Comparison of ENCODE assay signal across 23 cellular contexts in the genomic region with DNA sequence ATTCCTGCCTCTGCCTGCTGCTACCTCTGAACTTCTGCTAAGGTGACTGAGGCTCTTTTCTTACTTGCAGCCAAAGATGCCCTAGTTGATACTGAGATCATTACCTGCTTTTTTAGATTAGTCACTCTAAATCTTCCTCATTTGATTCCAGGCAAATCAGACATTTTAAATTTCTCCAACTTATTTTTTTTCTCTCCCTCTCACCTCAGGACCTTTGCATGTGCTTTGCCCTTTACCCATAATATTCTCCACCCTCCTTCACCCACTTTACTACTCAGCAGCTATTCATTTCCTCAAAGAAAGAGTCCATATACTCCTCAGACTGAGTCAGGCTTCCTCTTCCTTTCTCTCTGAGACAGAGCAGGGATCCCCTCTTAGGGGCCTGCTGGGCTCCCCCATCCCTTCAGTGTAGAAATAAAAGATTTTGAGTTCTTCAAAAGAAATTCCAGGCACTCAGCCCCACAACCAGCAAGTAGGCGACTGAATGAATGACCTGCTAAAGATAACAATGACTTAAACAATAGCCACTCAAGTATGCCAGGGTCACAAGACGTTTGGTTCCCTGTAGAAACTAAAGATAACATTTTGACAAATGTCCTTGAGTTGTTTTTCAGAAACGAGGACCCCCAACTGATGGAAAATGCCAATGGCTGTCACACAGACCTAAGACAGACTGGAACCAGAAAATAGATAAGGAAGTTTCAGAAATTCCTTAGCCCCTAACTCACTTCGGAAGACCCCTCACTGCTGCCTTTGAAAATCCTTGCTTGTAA.
DNase-seq lines count a peak whose midpoint lies in the region; ATAC-seq and TF ChIP-seq lines count a peak whose summit lies in the region.
"Had no signal": no experiment of that assay in that cellular context is flagged by ENCODE, and none has a peak within 500 bp of the region (broad histone marks: within the 10 kb centered on the region; RNA-seq: fewer than 3 reads in every experiment).

No MANE protein-coding gene starts in this region.

- H3K9me3 Mint-ChIP-seq in WTC11 (peaks cover 19% of the 10 kb centered on the region), progenitor cell of endocrine pancreas (ENCODE audit: low read depth) (peaks cover 9% of the 10 kb centered on the region)

- no peaks in the 10 kb centered on the region for H3K9me2 ChIP-seq in PC-9 (ENCODE audit: insufficient read depth)

- intact Hi-C loops in PC-9 (cut with micrococcal nuclease; ENCODE audit: unreplicated experiment) = no loop called here

- H3K9me3 ChIP-seq in HEK293 (ENCODE audit: control insufficient read depth, insufficient read depth, low read depth, low read length) (no peaks in the 10 kb centered on the region), iPS-15b (ENCODE audit: control insufficient read depth, insufficient read depth, low read length) (no peaks in the 10 kb centered on the region), PC-9 (ENCODE audit: insufficient read depth, low read depth) (no peaks in the 10 kb centered on the region)
- H3K9me3 ChIP-seq: A549, BE2C had no signal

- no peaks in the 10 kb centered on the region for H3K27me3 ChIP-seq in iPS-15b (ENCODE audit: control insufficient read depth, insufficient read depth, low read length)
- H3K27me3 ChIP-seq in PC-9 (ENCODE audit: insufficient read depth, low read depth) = no peaks in the 10 kb centered on the region
- H3K27me3 ChIP-seq: BE2C had no signal

- H3F3A ChIP-seq in PC-9 (ENCODE audit: insufficient read depth, low read depth) = no peaks in the 10 kb centered on the region

- H3K4me3 Mint-ChIP-seq in WTC11 = peak overlapping the region; percentile 17
- no peak overlapping the region for H3K4me3 Mint-ChIP-seq in progenitor cell of endocrine pancreas (ENCODE audit: low read depth)

- H3K36me3 Mint-ChIP-seq in WTC11 (no peaks in the 10 kb centered on the region; the same call in 1 of the 2 replicates), progenitor cell of endocrine pancreas (ENCODE audit: insufficient read depth) (no peaks in the 10 kb centered on the region)

- H3K4me1 ChIP-seq in HEK293 (ENCODE audit: control insufficient read depth, insufficient read depth, low read length) (no peaks in the 10 kb centered on the region), iPS-15b (ENCODE audit: control insufficient read depth, insufficient read depth, low read length) (peaks cover 20% of the 10 kb centered on the region), PC-9 (replicated peaks; ENCODE audit: insufficient read depth) (no peaks in the 10 kb centered on the region; the same call in 1 of the 2 replicates)
- H3K4me1 ChIP-seq: A549, BE2C had no signal

- H3K4me3 ChIP-seq in HEK293 (ENCODE audit: low read depth, low read length) = no peak overlapping the region
- peak overlapping the region; percentile 23 for H3K4me3 ChIP-seq in iPS-15b (ENCODE audit: low read depth, low read length)
- H3K4me3 ChIP-seq in PC-9 = no peak overlapping the region
- H3K4me3 ChIP-seq: A549, GM12878, SK-N-MC had no signal

- H2AFZ ChIP-seq in PC-9 = no peak overlapping the region

- BruUV-seq in PC-9 (replicated peaks; lab: Mats Ljungman, UMichigan) = no TSS peak

- H3K4me1 Mint-ChIP-seq in WTC11 (peaks cover 59% of the 10 kb centered on the region), progenitor cell of endocrine pancreas (ENCODE audit: low read depth) (peaks cover 12% of the 10 kb centered on the region)

- H4K20me1 ChIP-seq in PC-9 (ENCODE audit: insufficient read depth) = no peaks in the 10 kb centered on the region

- H3K36me3 ChIP-seq in HEK293 (ENCODE audit: control insufficient read depth in 2 of 2, insufficient read depth in 1 of 2, low read length in 2 of 2) (no peaks in the 10 kb centered on the region), iPS-15b (ENCODE audit: control insufficient read depth, insufficient read depth, low read length) (no peaks in the 10 kb centered on the region), PC-9 (ENCODE audit: low read depth) (no peaks in the 10 kb centered on the region)
- H3K36me3 ChIP-seq: BE2C had no signal

- H3K4me2 ChIP-seq in PC-9 = no peak overlapping the region
- H3K4me2 ChIP-seq: A549, KMS-11 had no signal

- H3K27ac Mint-ChIP-seq in WTC11 = peak overlapping the region; percentile 95
- peak overlapping the region; percentile 72 for H3K27ac Mint-ChIP-seq in progenitor cell of endocrine pancreas

- TF ChIP-seq CTCF in HEK293 (tag by site-specific recombination; IDR thresholded peaks at IDR 0.05) = no peak
- no peak for TF ChIP-seq CTCF in WTC11 (IDR thresholded peaks at IDR 0.05)
- TF ChIP-seq CTCF in progenitor cell of endocrine pancreas (IDR thresholded peaks at IDR 0.05; ENCODE audit: unreplicated experiment) = no peak
- no peak for TF ChIP-seq CTCF in PC-9 (conservative IDR thresholded peaks at IDR 0.05)

- H3K27ac ChIP-seq in HEK293 (ENCODE audit: extremely low read depth, low read depth, low read length) = no peak overlapping the region
- H3K27ac ChIP-seq in PC-9 = no peak overlapping the region
- H3K27ac ChIP-seq: A549, KMS-11, RWPE1, SK-N-MC had no signal

- H3K9ac ChIP-seq in iPS-15b (ENCODE audit: low read depth, low read length) = peak overlapping the region; percentile 49
- H3K9ac ChIP-seq: KMS-11 had no signal

- H3K27me3 Mint-ChIP-seq in WTC11 (ENCODE audit: low read depth) (peaks cover 5% of the 10 kb centered on the region; the same call in 1 of the 2 replicates), progenitor cell of endocrine pancreas (peaks cover 8% of the 10 kb centered on the region)

- DNase-seq in WTC11 (ENCODE audit: low spot score) (no peak), progenitor cell of endocrine pancreas (ENCODE audit: low spot score, unreplicated experiment) (no peak), PC-9 (no peak), HEK293T (ENCODE audit: extremely low spot score) (no peak)
- DNase-seq: BE2C, DMS79, HCEC 1CT, NCI-H1105, NCI-H146, NCI-H2029, NCI-H2227 treated with DMSO at 0.1 percent for 48 hours, NCI-H510A treated with DMSO at 0.1 percent for 48 hours, NCI-H748 treated with DMSO at 0.1 percent for 48 hours, SHP77 treated with DMSO at 0.1 percent for 48 hours, SW 1271 had no signal

- POLR2A ChIA-PET in HEK293 (lab: Yijun Ruan, JAX) = no interaction called here
- POLR2A ChIA-PET in WTC11 (lab: Charles Lee) = no interaction called here
- POLR2A ChIA-PET in PC-9 (lab: Charles Lee; ENCODE audit: unreplicated experiment) = no interaction called here
- POLR2A ChIA-PET in HEK293T (lab: Yijun Ruan, JAX) = no interaction called here

- CTCF ChIA-PET in HEK293 (lab: Yijun Ruan, JAX) (interaction anchor here (0.6 kb wide), 1 partner anchor 701 kb away, joined by 5 read pairs; no protein-coding TSS in a partner anchor), WTC11 (lab: Charles Lee) (interaction anchor here (1.1 kb wide), 1 partner anchor 39 kb away, joined by 3 read pairs; no protein-coding TSS in a partner anchor), PC-9 (lab: Charles Lee) (no interaction called here), HEK293T (lab: Yijun Ruan, JAX) (no interaction called here)

- ATAC-seq in WTC11 = peak; percentile 13
- no peak for ATAC-seq in HG02798 (IDR thresholded peaks at IDR 0.05; ENCODE audit: poor library complexity, unreplicated experiment)
- ATAC-seq: A549, GM12878 had no signal

- H3K79me2 ChIP-seq in PC-9 (ENCODE audit: low read depth) = no peaks in the 10 kb centered on the region

TF ChIP-seq in HEK293, 187 proteins besides CTCF, POLR2A, EP300 and RAD21:
- TF ChIP-seq ZNF623 (tag by site-specific recombination; IDR thresholded peaks at IDR 0.05) = peak; percentile 66
- TF ChIP-seq ZNF529 (tag by site-specific recombination; IDR thresholded peaks at IDR 0.05; ENCODE audit: insufficient replicate concordance) = no peak
TF ChIP-seq in HEK293: peak in this region for 1.

TF ChIP-seq in HEK293T, 16 proteins besides CTCF, POLR2A, EP300 and RAD21:
- TF ChIP-seq ELF4 (IDR thresholded peaks at IDR 0.05) = no peak
- TF ChIP-seq BHLHE40 (IDR thresholded peaks at IDR 0.05; ENCODE audit: borderline replicate concordance) = no peak
- no peak for TF ChIP-seq ZNF384 (IDR thresholded peaks at IDR 0.05)
- TF ChIP-seq FOXK2 (IDR thresholded peaks at IDR 0.05) = no peak
- TF ChIP-seq SP1 (IDR thresholded peaks at IDR 0.05) = no peak
- no peak for TF ChIP-seq NFRKB (IDR thresholded peaks at IDR 0.05)
- TF ChIP-seq L3MBTL2 (conservative IDR thresholded peaks at IDR 0.05) = no peak
- no peak for TF ChIP-seq LEF1 (IDR thresholded peaks at IDR 0.05; ENCODE audit: borderline replicate concordance)
- TF ChIP-seq HDGF (IDR thresholded peaks at IDR 0.05; ENCODE audit: borderline replicate concordance) = no peak
- no peak for TF ChIP-seq TARDBP (IDR thresholded peaks at IDR 0.05)
- TF ChIP-seq, protein P1, sequence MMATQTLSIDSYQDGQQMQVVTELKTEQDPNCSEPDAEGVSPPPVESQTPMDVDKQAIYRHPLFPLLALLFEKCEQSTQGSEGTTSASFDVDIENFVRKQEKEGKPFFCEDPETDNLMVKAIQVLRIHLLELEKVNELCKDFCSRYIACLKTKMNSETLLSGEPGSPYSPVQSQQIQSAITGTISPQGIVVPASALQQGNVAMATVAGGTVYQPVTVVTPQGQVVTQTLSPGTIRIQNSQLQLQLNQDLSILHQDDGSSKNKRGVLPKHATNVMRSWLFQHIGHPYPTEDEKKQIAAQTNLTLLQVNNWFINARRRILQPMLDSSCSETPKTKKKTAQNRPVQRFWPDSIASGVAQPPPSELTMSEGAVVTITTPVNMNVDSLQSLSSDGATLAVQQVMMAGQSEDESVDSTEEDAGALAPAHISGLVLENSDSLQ (IDR thresholded peaks at IDR 0.05) = no peak
- TF ChIP-seq SUZ12 (IDR thresholded peaks at IDR 0.05) = no peak
- TF ChIP-seq CTBP1 (IDR thresholded peaks at IDR 0.05; ENCODE audit: borderline replicate concordance) = no peak
TF ChIP-seq in HEK293T: peak in this region for 0.

Comparison
In these comparisons a context has a peak if more than half of its experiments do, and no peak if none do; other contexts are left out.
1. CTCF ChIA-PET loops: an anchor here in HEK293 (0.6 kb wide) and WTC11 (1.1 kb wide); none called in PC-9 and HEK293T.